ENCODE assay signal across 1 cellular context in the genomic region with DNA sequence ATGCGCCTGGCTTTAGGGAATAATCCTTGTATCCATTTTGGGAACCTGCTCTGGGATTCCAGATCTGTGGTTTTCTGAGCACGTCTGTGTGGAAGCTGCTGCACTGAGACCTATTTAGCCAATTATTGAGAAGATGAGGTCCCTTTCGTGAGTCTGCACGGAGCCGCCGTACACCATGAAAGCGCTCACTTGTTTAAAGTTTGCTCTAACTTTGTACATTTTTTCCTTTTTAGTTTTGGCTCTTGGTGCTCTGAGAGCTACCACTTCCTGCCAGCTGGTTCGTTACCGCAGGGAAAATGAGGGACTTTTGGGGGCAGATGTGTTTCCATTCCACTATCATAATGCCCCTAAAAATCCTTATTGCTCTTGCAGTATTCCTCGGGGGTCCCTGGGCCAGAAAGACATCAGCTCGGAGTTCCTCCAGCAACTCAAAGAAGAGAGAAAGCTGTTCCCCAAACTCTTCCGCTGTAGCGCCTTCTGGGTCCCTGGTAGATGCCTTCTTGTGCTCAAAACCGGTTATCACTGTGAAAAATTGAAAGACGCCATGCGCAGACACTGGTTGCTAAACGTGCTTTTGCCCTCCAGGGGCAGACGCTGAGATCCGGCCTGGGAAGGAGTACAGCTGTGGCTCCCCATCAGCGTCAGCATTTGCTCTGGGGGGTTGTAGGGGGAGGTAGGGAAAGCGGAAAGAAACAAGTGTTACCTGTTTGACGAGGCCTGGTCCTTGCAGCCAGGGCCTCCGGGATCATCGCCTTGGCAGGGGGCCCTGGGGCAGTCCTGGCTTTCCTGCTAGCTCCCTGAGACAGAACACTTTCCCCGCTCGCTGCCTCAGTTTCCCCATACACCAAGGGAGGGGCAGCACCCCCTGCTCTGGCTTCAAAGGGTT.
TF ChIP-seq lines count a peak whose summit lies in the region.

No MANE protein-coding gene starts in this region.

TF ChIP-seq in K562, 482 proteins besides CTCF, POLR2A, EP300 and RAD21 (continued from another document):
- TF ChIP-seq, protein P1, sequence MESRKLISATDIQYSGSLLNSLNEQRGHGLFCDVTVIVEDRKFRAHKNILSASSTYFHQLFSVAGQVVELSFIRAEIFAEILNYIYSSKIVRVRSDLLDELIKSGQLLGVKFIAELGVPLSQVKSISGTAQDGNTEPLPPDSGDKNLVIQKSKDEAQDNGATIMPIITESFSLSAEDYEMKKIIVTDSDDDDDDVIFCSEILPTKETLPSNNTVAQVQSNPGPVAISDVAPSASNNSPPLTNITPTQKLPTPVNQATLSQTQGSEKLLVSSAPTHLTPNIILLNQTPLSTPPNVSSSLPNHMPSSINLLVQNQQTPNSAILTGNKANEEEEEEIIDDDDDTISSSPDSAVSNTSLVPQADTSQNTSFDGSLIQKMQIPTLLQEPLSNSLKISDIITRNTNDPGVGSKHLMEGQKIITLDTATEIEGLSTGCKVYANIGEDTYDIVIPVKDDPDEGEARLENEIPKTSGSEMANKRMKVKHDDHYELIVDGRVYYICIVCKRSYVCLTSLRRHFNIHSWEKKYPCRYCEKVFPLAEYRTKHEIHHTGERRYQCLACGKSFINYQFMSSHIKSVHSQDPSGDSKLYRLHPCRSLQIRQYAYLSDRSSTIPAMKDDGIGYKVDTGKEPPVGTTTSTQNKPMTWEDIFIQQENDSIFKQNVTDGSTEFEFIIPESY (CRISPR knock-in tag; IDR thresholded peaks at IDR 0.05): peak; percentile 62
